Comparison of ENCODE assay signal across 8 cellular contexts in genomic region chr9:114507726-114508125, GRCh38. TPM values are rescaled to one million over a fixed set of nuclear protein-coding genes. Genes with fewer than 3 reads are reported as not detected.
DNase-seq lines count a peak whose midpoint lies in the region; ATAC-seq and TF ChIP-seq lines count a peak whose summit lies in the region.

No MANE protein-coding gene starts in this region.

- peaks cover 9 to 17% of the 10 kb centered on the region in 2 donors for H3K4me1 ChIP-seq in neuronal stem cell (ENCODE audit: control insufficient read depth in 2 of 2, insufficient read depth in 1 of 2, low read depth in 1 of 2, low read length in 2 of 2)

- no peak for ATAC-seq in GM21528 (IDR thresholded peaks at IDR 0.05; ENCODE audit: low FRiP score, unreplicated experiment)
- ATAC-seq in activated T-cell treated with anti-CD3 and anti-CD28 coated beads, Interleukin-2, amount 50 U/mL, for 4 hours = no peak

- no peak overlapping the region for H3K4ac ChIP-seq in neuronal stem cell (ENCODE audit: low read length)

- H3K4me3 Mint-ChIP-seq in activated CD4-positive, alpha-beta memory T cell treated with anti-CD3 and anti-CD28 coated beads for 36 hours = no peak overlapping the region
- no peak overlapping the region for H3K4me3 Mint-ChIP-seq in activated CD4-positive, alpha-beta memory T cell treated with anti-CD3 and anti-CD28 coated beads, Interleukin-2, amount 10 ng/mL, durations not matched to agents 7 days and 5 days
- H3K4me3 Mint-ChIP-seq in activated T-cell treated with anti-CD3 and anti-CD28 coated beads, Interleukin-2, amount 50 U/mL, for 4 hours = no peak overlapping the region

- H4K8ac ChIP-seq in neuronal stem cell (ENCODE audit: low read depth, low read length) = no peak overlapping the region

- H3K4me3 ChIP-seq in choroid plexus epithelial cell (ENCODE audit: low read depth, low read length) = no peak overlapping the region
- no peak overlapping the region for H3K4me3 ChIP-seq in neuronal stem cell (ENCODE audit: low read length in 2 of 2)

- H3K36me3 Mint-ChIP-seq in activated CD4-positive, alpha-beta memory T cell treated with anti-CD3 and anti-CD28 coated beads for 36 hours = no peaks in the 10 kb centered on the region
- no peaks in the 10 kb centered on the region for H3K36me3 Mint-ChIP-seq in activated CD4-positive, alpha-beta memory T cell treated with anti-CD3 and anti-CD28 coated beads, Interleukin-2, amount 10 ng/mL, durations not matched to agents 7 days and 5 days (ENCODE audit: low read depth)
- H3K36me3 Mint-ChIP-seq in activated T-cell treated with anti-CD3 and anti-CD28 coated beads, Interleukin-2, amount 50 U/mL, for 4 hours (ENCODE audit: insufficient read depth) = no peaks in the 10 kb centered on the region

- H3K9me3 Mint-ChIP-seq in activated CD4-positive, alpha-beta memory T cell treated with anti-CD3 and anti-CD28 coated beads for 36 hours = no peaks in the 10 kb centered on the region
- no peaks in the 10 kb centered on the region for H3K9me3 Mint-ChIP-seq in activated CD4-positive, alpha-beta memory T cell treated with anti-CD3 and anti-CD28 coated beads, Interleukin-2, amount 10 ng/mL, durations not matched to agents 7 days and 5 days
- H3K9me3 Mint-ChIP-seq in activated T-cell treated with anti-CD3 and anti-CD28 coated beads, Interleukin-2, amount 50 U/mL, for 4 hours = no peaks in the 10 kb centered on the region

- H3K27me3 ChIP-seq in neuronal stem cell (ENCODE audit: control insufficient read depth in 3 of 3, insufficient read depth in 3 of 3, low read depth in 1 of 3, low read length in 3 of 3) = peaks cover 0 to 30% (median 3%) of the 10 kb centered on the region in 3 experiments

- H3K9me3 ChIP-seq in neuronal stem cell (replicated peaks in 1 of 2; ENCODE audit: control insufficient read depth in 2 of 2, insufficient read depth in 1 of 2, low read depth in 1 of 2, low read length in 2 of 2) = no peaks in the 10 kb centered on the region

- CTCF ChIA-PET in activated CD4-positive, alpha-beta memory T cell treated with anti-CD3 and anti-CD28 coated beads for 36 hours (lab: Charles Lee) = interaction anchor here (0.6 to 9.1 kb wide), 15 partner anchors 8 to 534 kb away, joined by 3 to 109 read pairs (median 4); partner anchors contain the start of gene ATP6V1G1
- CTCF ChIA-PET in activated CD4-positive, alpha-beta memory T cell treated with anti-CD3 and anti-CD28 coated beads, Interleukin-2, amount 10 ng/mL, durations not matched to agents 7 days and 5 days (lab: Charles Lee) = interaction anchor here (1.2 to 7.2 kb wide), 10 partner anchors 12 to 145 kb away, joined by 3 to 86 read pairs (median 4); partner anchors contain the start of genes AKNA and ATP6V1G1

- H3K27me3 Mint-ChIP-seq in activated CD4-positive, alpha-beta memory T cell treated with anti-CD3 and anti-CD28 coated beads for 36 hours = peaks cover 22% of the 10 kb centered on the region
- peaks cover 57% of the 10 kb centered on the region for H3K27me3 Mint-ChIP-seq in activated CD4-positive, alpha-beta memory T cell treated with anti-CD3 and anti-CD28 coated beads, Interleukin-2, amount 10 ng/mL, durations not matched to agents 7 days and 5 days
- peaks cover 24% of the 10 kb centered on the region for H3K27me3 Mint-ChIP-seq in activated T-cell treated with anti-CD3 and anti-CD28 coated beads, Interleukin-2, amount 50 U/mL, for 4 hours (ENCODE audit: low read depth)

- no peak overlapping the region for H3K4me2 ChIP-seq in neuronal stem cell (ENCODE audit: insufficient read depth, low read length, poor library complexity, severe bottlenecking)

- DNase-seq in activated CD4-positive, alpha-beta memory T cell treated with anti-CD3 and anti-CD28 coated beads for 36 hours = peak; percentile 28
- no peak for DNase-seq in activated CD4-positive, alpha-beta memory T cell treated with anti-CD3 and anti-CD28 coated beads, Interleukin-2, amount 10 ng/mL, durations not matched to agents 7 days and 5 days
- peak; percentile 4 for DNase-seq in NCI-H146 treated with DMSO at 0.1 percent for 48 hours (lab: John Stamatoyannopoulos, UW; ENCODE audit: unreplicated experiment)
- DNase-seq in choroid plexus epithelial cell (ENCODE audit: low read depth) = peak; percentile 67
- DNase-seq in neuronal stem cell (ENCODE audit: low spot score) = peak; percentile 32
- no peak for DNase-seq in NCI-H2196 treated with DMSO at 0.1 percent for 48 hours (lab: John Stamatoyannopoulos, UW; ENCODE audit: unreplicated experiment)
- DNase-seq in activated T-cell treated with anti-CD3 and anti-CD28 coated beads, Interleukin-2, amount 50 U/mL, for 4 hours = no peak

- H3K27ac ChIP-seq in neuronal stem cell (replicated peaks; ENCODE audit: low read length) = no peak overlapping the region

- TF ChIP-seq CTCF in choroid plexus epithelial cell (conservative IDR thresholded peaks at IDR 0.05; ENCODE audit: low read depth, low read length) = peak; percentile 62

- no CpG with 5 or more reads among the region's 3 CpGs for WGBS in neuronal stem cell (ENCODE audit: extremely low coverage in 2 of 2, insufficient read length in 2 of 2, insufficient replicate concordance in 1 of 2), 2 donors

- no peak overlapping the region for H3K23ac ChIP-seq in neuronal stem cell (ENCODE audit: low read depth, low read length, poor library complexity)

- no peak overlapping the region for H3K27ac Mint-ChIP-seq in activated CD4-positive, alpha-beta memory T cell treated with anti-CD3 and anti-CD28 coated beads for 36 hours
- no peak overlapping the region for H3K27ac Mint-ChIP-seq in activated CD4-positive, alpha-beta memory T cell treated with anti-CD3 and anti-CD28 coated beads, Interleukin-2, amount 10 ng/mL, durations not matched to agents 7 days and 5 days

- no peaks in the 10 kb centered on the region for H3K79me1 ChIP-seq in neuronal stem cell (ENCODE audit: low read depth, low read length)

- no peak overlapping the region for H2BK12ac ChIP-seq in neuronal stem cell (ENCODE audit: low read length)

- no peak overlapping the region for H2AFZ ChIP-seq in neuronal stem cell (ENCODE audit: low read length)

- no peak overlapping the region for H2BK15ac ChIP-seq in neuronal stem cell (ENCODE audit: low read length)

- no peak overlapping the region for H3K14ac ChIP-seq in neuronal stem cell (ENCODE audit: low read length)

- H3K9ac ChIP-seq in neuronal stem cell (ENCODE audit: low read depth, low read length, poor library complexity) = no peak overlapping the region

- H3K36me3 ChIP-seq in neuronal stem cell (replicated peaks in 1 of 2; ENCODE audit: control insufficient read depth in 2 of 2, insufficient read depth in 2 of 2, low read length in 2 of 2) = no peaks in the 10 kb centered on the region

- H3K18ac ChIP-seq in neuronal stem cell (ENCODE audit: low read length) = no peak overlapping the region

- intact Hi-C loops in activated CD4-positive, alpha-beta memory T cell treated with anti-CD3 and anti-CD28 coated beads for 36 hours (cut with micrococcal nuclease) = loop anchor here (1.0 to 5.0 kb wide), 4 partner anchors 20 to 145 kb away; no protein-coding TSS in a partner anchor

- no peak overlapping the region for H4K91ac ChIP-seq in neuronal stem cell (ENCODE audit: low read depth, low read length, poor library complexity)

- no peak overlapping the region for H2AK5ac ChIP-seq in neuronal stem cell (ENCODE audit: low read depth, low read length)

- no peak overlapping the region for H2BK5ac ChIP-seq in neuronal stem cell (ENCODE audit: low read length)

- no peak overlapping the region for H2BK120ac ChIP-seq in neuronal stem cell (ENCODE audit: low read depth, low read length)

- POLR2A ChIA-PET in activated CD4-positive, alpha-beta memory T cell treated with anti-CD3 and anti-CD28 coated beads for 36 hours (lab: Charles Lee) = no interaction called here
- POLR2A ChIA-PET in activated CD4-positive, alpha-beta memory T cell treated with anti-CD3 and anti-CD28 coated beads, Interleukin-2, amount 10 ng/mL, durations not matched to agents 7 days and 5 days (lab: Charles Lee) = interaction anchor here (0.6 to 1.5 kb wide), 2 partner anchors 80 to 145 kb away, joined by 3 to 6 read pairs; partner anchors contain the start of gene ATP6V1G1

- peaks cover 13% of the 10 kb centered on the region for H3K4me1 Mint-ChIP-seq in activated CD4-positive, alpha-beta memory T cell treated with anti-CD3 and anti-CD28 coated beads for 36 hours (ENCODE audit: low read depth)
- H3K4me1 Mint-ChIP-seq in activated CD4-positive, alpha-beta memory T cell treated with anti-CD3 and anti-CD28 coated beads, Interleukin-2, amount 10 ng/mL, durations not matched to agents 7 days and 5 days = peaks cover 24% of the 10 kb centered on the region
- H3K4me1 Mint-ChIP-seq in activated T-cell treated with anti-CD3 and anti-CD28 coated beads, Interleukin-2, amount 50 U/mL, for 4 hours (ENCODE audit: low read depth) = peaks cover 23% of the 10 kb centered on the region

RNA-seq across cellular contexts. Expression of gene WHRN, which starts 2.5 kb away (rescaled TPM):
- total RNA-seq in activated CD4-positive, alpha-beta memory T cell treated with anti-CD3 and anti-CD28 coated beads for 36 hours = 1 to 10 TPM; 2.8 to 4.4 TPM
- total RNA-seq in activated CD4-positive, alpha-beta memory T cell treated with anti-CD3 and anti-CD28 coated beads, Interleukin-2, amount 10 ng/mL, durations not matched to agents 7 days and 5 days = 1 to 10 TPM; 4.5 to 4.8 TPM
- polyA plus RNA-seq in neuronal stem cell (2013, experiment 1 of 2) = 13.8 TPM
- polyA plus RNA-seq in neuronal stem cell (2013, experiment 2 of 2) = 14.4 TPM
- 1 to 10 TPM; 2.0 to 5.8 (median 2.2) TPM for total RNA-seq in activated T-cell treated with anti-CD3 and anti-CD28 coated beads, Interleukin-2, amount 50 U/mL, for 4 hours

Comparison
In these comparisons a context has a peak if more than half of its experiments do, and no peak if none do; other contexts are left out.
1. DNase-seq: peak in activated CD4-positive, alpha-beta memory T cell treated with anti-CD3 and anti-CD28 coated beads for 36 hours (single experiment), NCI-H146 treated with DMSO at 0.1 percent for 48 hours (single experiment), choroid plexus epithelial cell (single experiment) and neuronal stem cell (single experiment); none in activated CD4-positive, alpha-beta memory T cell treated with anti-CD3 and anti-CD28 coated beads, Interleukin-2, amount 10 ng/mL, durations not matched to agents 7 days and 5 days (single experiment), NCI-H2196 treated with DMSO at 0.1 percent for 48 hours (single experiment) and activated T-cell treated with anti-CD3 and anti-CD28 coated beads, Interleukin-2, amount 50 U/mL, for 4 hours (single experiment).